Comparison of ENCODE assay signal across 22 cellular contexts in genomic region chr1:64884261-64885040, GRCh38.
DNase-seq lines count a peak whose midpoint lies in the region; ATAC-seq and TF ChIP-seq lines count a peak whose summit lies in the region.
"Had no signal": no experiment of that assay in that cellular context is flagged by ENCODE, and none has a peak within 500 bp of the region (broad histone marks: within the 10 kb centered on the region; RNA-seq: fewer than 3 reads in every experiment).

No MANE protein-coding gene starts in this region.

- TF ChIP-seq CTCF in IMR-90 (conservative IDR thresholded peaks at IDR 0.05; ENCODE audit: low read depth, low read length) (no peak), astrocyte of the spinal cord (IDR thresholded peaks at IDR 0.05; ENCODE audit: low read depth, low read length) (no peak)

- H3K9me3 Mint-ChIP-seq in CD4-positive, alpha-beta memory T cell = no peaks in the 10 kb centered on the region
- no peaks in the 10 kb centered on the region for H3K9me3 Mint-ChIP-seq in memory B cell
- H3K9me3 Mint-ChIP-seq: nephron progenitor cell had no signal

- H2AK9ac ChIP-seq in IMR-90 (replicated peaks; ENCODE audit: low read depth, low read length, poor library complexity) = no peak overlapping the region

- no peak for TF ChIP-seq POLR2A in IMR-90 (IDR thresholded peaks at IDR 0.05; ENCODE audit: low read depth, low read length)

- no peaks in the 10 kb centered on the region for H3K9me3 ChIP-seq in CD4-positive, alpha-beta memory T cell (ENCODE audit: control insufficient read depth in 1 of 2, low read length in 2 of 2)
- H3K9me3 ChIP-seq in IMR-90 (ENCODE audit: control insufficient read depth, insufficient read depth, low read length) (no peaks in the 10 kb centered on the region), aorta (ENCODE audit: control insufficient read depth, low read length) (no peaks in the 10 kb centered on the region)
- H3K9me3 ChIP-seq: breast epithelium, heart left ventricle, MG63 had no signal

- H3K27ac Mint-ChIP-seq in CD4-positive, alpha-beta memory T cell = peak overlapping the region in 6 of 7 donors; percentile 3 to 89 (median 20)
- peak overlapping the region; percentile 26 for H3K27ac Mint-ChIP-seq in memory B cell
- H3K27ac Mint-ChIP-seq: nephron progenitor cell had no signal

- H2BK120ac ChIP-seq in IMR-90 (ENCODE audit: low read depth, low read length) = no peak overlapping the region

- H3K4ac ChIP-seq in IMR-90 (ENCODE audit: low read depth, low read length) = no peak overlapping the region

- no peak overlapping the region for H3K9ac ChIP-seq in IMR-90 (ENCODE audit: low read depth, low read length)

- H3K9me1 ChIP-seq in IMR-90 (ENCODE audit: insufficient read depth, low read length) = peaks cover 16% of the 10 kb centered on the region

- ATAC-seq in IMR-90 (ENCODE audit: low read depth) (no peak; the same call in 1 of the 2 replicates), memory B cell (ENCODE audit: low read depth) (no peak), HG03175 (IDR thresholded peaks at IDR 0.05; ENCODE audit: unreplicated experiment) (no peak), aorta (ENCODE audit: low FRiP score) (no peak), Right ventricle myocardium superior (ENCODE audit: poor library complexity) (no peak)
- ATAC-seq: GM12878, heart left ventricle had no signal

- dilution Hi-C loops in IMR-90 (cut with HindIII; ENCODE audit: low sequenced_read_pairs, unreplicated experiment) = no loop called here

- no peak for DNase-seq in CD4-positive, alpha-beta memory T cell
- DNase-seq in IMR-90 (peak; percentile 56), astrocyte of the spinal cord (ENCODE audit: low read depth, low spot score) (peak; percentile 43), memory B cell (ENCODE audit: low spot score in 2 of 2) (no peak), caudate nucleus (lab: John Stamatoyannopoulos, UW) (no peak), aorta (no peak), Right ventricle myocardium superior (no peak)
- DNase-seq: activated CD8-positive, alpha-beta memory T cell treated with anti-CD3 and anti-CD28 coated beads, Interleukin-2, amount 50 U/mL, for 4 hours; activated naive CD4-positive, alpha-beta T cell treated with anti-CD3 and anti-CD28 coated beads, Interleukin-2, amount 50 U/mL, for 16 hours; DMS 273 treated with DMSO at 0.1 percent for 48 hours; GF-D8; H7; heart left ventricle; MG63; NCI-H1694 treated with DMSO at 0.1 percent for 48 hours; NCI-H345; nephron progenitor cell; small intestine; stimulated activated CD4-positive, alpha-beta T cell treated with anti-CD3 and anti-CD28 coated beads, Interleukin-4, amount 100 ng/mL, for 4 hours had no signal

- no peak overlapping the region for H4K91ac ChIP-seq in IMR-90 (ENCODE audit: insufficient read depth, low read depth, low read length)

- peak overlapping the region in 1 of 8 donors; percentile 13 for H3K4me3 Mint-ChIP-seq in CD4-positive, alpha-beta memory T cell
- H3K4me3 Mint-ChIP-seq in memory B cell = no peak overlapping the region
- H3K4me3 Mint-ChIP-seq: nephron progenitor cell had no signal

- H2BK20ac ChIP-seq in IMR-90 (ENCODE audit: low read depth, low read length) = no peak overlapping the region

- no peak overlapping the region for H2BK15ac ChIP-seq in IMR-90 (ENCODE audit: low read depth, low read length)

- H3K27me3 ChIP-seq in CD4-positive, alpha-beta memory T cell (ENCODE audit: insufficient read depth, low read length) = no peaks in the 10 kb centered on the region
- H3K27me3 ChIP-seq in IMR-90 (ENCODE audit: control insufficient read depth, insufficient read depth, low read length) (no peaks in the 10 kb centered on the region), aorta (ENCODE audit: control insufficient read depth in 1 of 2, insufficient read depth in 2 of 2, low read length in 1 of 2) (no peaks in the 10 kb centered on the region)
- H3K27me3 ChIP-seq: breast epithelium, heart left ventricle, MG63 had no signal

- no peak overlapping the region for H3K27ac ChIP-seq in CD4-positive, alpha-beta memory T cell (ENCODE audit: low read depth, low read length)
- H3K27ac ChIP-seq in IMR-90 (ENCODE audit: insufficient read depth, low read length) (no peak overlapping the region), caudate nucleus (ENCODE audit: low read depth, low read length) (no peak overlapping the region), aorta (ENCODE audit: low read depth in 1 of 2, low read length in 2 of 2) (no peak overlapping the region)
- H3K27ac ChIP-seq: breast epithelium, heart left ventricle had no signal

- H3K4me2 ChIP-seq in IMR-90 (ENCODE audit: low read depth, low read length) = no peak overlapping the region

- TF ChIP-seq RAD21 in IMR-90 (IDR thresholded peaks at IDR 0.05; ENCODE audit: low read length) = no peak

- CTCF ChIA-PET in CD4-positive, alpha-beta memory T cell (lab: Charles Lee; ENCODE audit: partially characterized antibody) = no interaction called here
- CTCF ChIA-PET in IMR-90 (lab: Yijun Ruan, JAX) = no interaction called here

- peaks cover 64% of the 10 kb centered on the region for H3K4me1 ChIP-seq in CD4-positive, alpha-beta memory T cell (ENCODE audit: insufficient read depth, low read length)
- no peaks in the 10 kb centered on the region for H3K4me1 ChIP-seq in IMR-90 (ENCODE audit: control insufficient read depth, insufficient read depth, low read length)
- no peaks in the 10 kb centered on the region for H3K4me1 ChIP-seq in aorta (ENCODE audit: control insufficient read depth in 1 of 2, insufficient read depth in 2 of 2, low read length in 2 of 2)
- H3K4me1 ChIP-seq: breast epithelium had no signal

- in situ Hi-C loops in IMR-90 (cut with MboI; ENCODE audit: low sequenced_read_pairs) (no loop called here), astrocyte of the spinal cord (cut with HindIII; ENCODE audit: low sequenced_read_pairs) (no loop called here)

- WGBS in IMR-90 (ENCODE audit: extremely low coverage in 2 of 2, insufficient read length in 1 of 2), 2 experiments = 91% methylated on average over 3 of the region's 5 CpGs; no CpG with 5 or more reads in 1 of the 2 experiments
- 88% methylated on average over 5 of the region's 5 CpGs for WGBS in aorta, 2 donors

- H3K18ac ChIP-seq in IMR-90 (ENCODE audit: low read depth, low read length) = no peak overlapping the region

- H4K20me1 ChIP-seq in IMR-90 (ENCODE audit: insufficient read depth, low read length) = peaks cover 32% of the 10 kb centered on the region

- no peak overlapping the region for H3K4me3 ChIP-seq in CD4-positive, alpha-beta memory T cell (ENCODE audit: low read length in 2 of 2)
- H3K4me3 ChIP-seq in IMR-90 (ENCODE audit: insufficient read depth, low read depth, low read length) (no peak overlapping the region), astrocyte of the spinal cord (ENCODE audit: low read depth, low read length) (no peak overlapping the region), aorta (ENCODE audit: low read length in 2 of 2) (no peak overlapping the region)
- H3K4me3 ChIP-seq: breast epithelium, GM12878, heart left ventricle, MG63 had no signal

- H2AK5ac ChIP-seq in IMR-90 (ENCODE audit: low read depth, low read length) = no peak overlapping the region

- H4K5ac ChIP-seq in IMR-90 (ENCODE audit: low read depth, low read length) = no peak overlapping the region

- no TSS peak for BruUV-seq in IMR-90 (replicated peaks; lab: Mats Ljungman, UMichigan)

- no peak overlapping the region for H4K8ac ChIP-seq in IMR-90 (ENCODE audit: low read depth in 2 of 2, low read length in 2 of 2)

- intact Hi-C loops in CD4-positive, alpha-beta memory T cell (cut with micrococcal nuclease) = no loop called here
- intact Hi-C loops in IMR-90 (cut with micrococcal nuclease) (loop anchor here (5.0 to 10.0 kb wide), 2 partner anchors 48 to 800 kb away; no protein-coding TSS in a partner anchor), aorta (cut with DNase I) (loop anchor here in 1 of 2 donors (10.0 kb wide), 1 partner anchor 330 kb away; no protein-coding TSS in a partner anchor), Right ventricle myocardium superior (cut with DNase I) (no loop called here)

- no peak overlapping the region for H3K56ac ChIP-seq in IMR-90 (ENCODE audit: extremely low read depth, insufficient read depth, low read length)

- no peak overlapping the region for H2BK5ac ChIP-seq in IMR-90 (ENCODE audit: low read depth, low read length, poor library complexity, severe bottlenecking)

- no peak overlapping the region; the same call in 1 of the 2 replicates for H3K23ac ChIP-seq in IMR-90 (ENCODE audit: low read depth, low read length)

- peaks cover 16% of the 10 kb centered on the region for H3K36me3 ChIP-seq in CD4-positive, alpha-beta memory T cell (ENCODE audit: insufficient read depth, low read length)
- H3K36me3 ChIP-seq in IMR-90 (ENCODE audit: control insufficient read depth, insufficient read depth, low read length) = peaks cover 7% of the 10 kb centered on the region
- H3K36me3 ChIP-seq in aorta (ENCODE audit: control insufficient read depth in 1 of 2, insufficient read depth in 2 of 2, low read length in 1 of 2) = peaks cover 0 to 2% of the 10 kb centered on the region in 2 donors

- H3K14ac ChIP-seq in IMR-90 (replicated peaks; ENCODE audit: low read depth, low read length) = no peak overlapping the region

- H3K27me3 Mint-ChIP-seq in CD4-positive, alpha-beta memory T cell = no peaks in the 10 kb centered on the region
- no peaks in the 10 kb centered on the region for H3K27me3 Mint-ChIP-seq in memory B cell

- H2AFZ ChIP-seq in IMR-90 (replicated peaks; ENCODE audit: low read length, poor library complexity) = no peak overlapping the region

- H3K36me3 Mint-ChIP-seq in CD4-positive, alpha-beta memory T cell = peaks cover 12 to 40% of the 10 kb centered on the region in 2 donors
- peaks cover 18% of the 10 kb centered on the region for H3K36me3 Mint-ChIP-seq in memory B cell

- H3K79me1 ChIP-seq in IMR-90 (ENCODE audit: low read depth in 1 of 2, low read length in 2 of 2) = peaks cover 7 to 53% of the 10 kb centered on the region in 2 experiments

- POLR2A ChIA-PET in CD4-positive, alpha-beta memory T cell (lab: Charles Lee; ENCODE audit: partially characterized antibody) = no interaction called here
- POLR2A ChIA-PET in IMR-90 (lab: Charles Lee; ENCODE audit: unreplicated experiment) = no interaction called here

- peaks cover 57 to 95% (median 76%) of the 10 kb centered on the region in 4 donors for H3K4me1 Mint-ChIP-seq in CD4-positive, alpha-beta memory T cell
- H3K4me1 Mint-ChIP-seq in memory B cell = peaks cover 43% of the 10 kb centered on the region

TF ChIP-seq in IMR-90, 13 proteins besides CTCF, POLR2A, EP300 and RAD21:
- TF ChIP-seq CHD1 (IDR thresholded peaks at IDR 0.05; ENCODE audit: low read depth, low read length) = no peak
- peak; percentile 28; the same call in 1 of the 2 replicates for TF ChIP-seq BHLHE40 (IDR thresholded peaks at IDR 0.05; ENCODE audit: low read depth, low read length)

Comparison
In these comparisons a context has a peak if more than half of its experiments do, and no peak if none do; other contexts are left out.
1. DNase-seq: peak in IMR-90 (single experiment) and astrocyte of the spinal cord (single experiment); none in CD4-positive, alpha-beta memory T cell (0 of 5), memory B cell (0 of 2), caudate nucleus (0 of 61), aorta (0 of 2) and Right ventricle myocardium superior (single experiment).